ENCODE assay signal across 13 cellular contexts in the genomic region with DNA sequence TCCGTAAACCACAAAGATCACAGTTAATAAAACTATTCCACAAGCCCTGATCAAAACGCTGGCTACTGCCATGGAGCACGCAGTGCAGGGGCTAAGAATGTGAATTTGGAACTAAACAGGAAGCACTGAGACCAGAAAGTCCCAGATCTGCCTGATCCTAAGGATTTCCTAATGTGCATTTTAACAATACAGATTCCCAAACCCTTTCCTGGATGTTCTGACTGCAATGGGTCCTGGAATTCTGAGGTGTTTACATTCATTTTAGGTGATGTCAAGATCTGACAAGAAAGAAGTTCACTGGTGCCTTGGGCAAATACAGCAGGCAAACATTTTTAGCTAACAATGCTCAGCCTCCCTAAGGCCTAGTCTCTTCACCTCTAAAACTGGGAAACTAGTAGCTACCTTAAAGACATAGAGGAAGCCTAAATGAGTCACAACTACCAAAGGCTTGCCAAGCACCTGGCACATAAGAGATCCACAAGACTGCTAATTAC. TPM values are rescaled to one million over a fixed set of nuclear protein-coding genes. Genes with fewer than 3 reads are reported as not detected.
DNase-seq lines count a peak whose midpoint lies in the region; ATAC-seq, FAIRE-seq and TF ChIP-seq lines count a peak whose summit lies in the region.
"Had no signal": no experiment of that assay in that cellular context is flagged by ENCODE, and none has a peak within 500 bp of the region (broad histone marks: within the 10 kb centered on the region; RNA-seq: fewer than 3 reads in every experiment).

No MANE protein-coding gene starts in this region.

- H3K27ac ChIP-seq in esophagus squamous epithelium: peak overlapping the region; percentile 27 to 85 (median 80)
- peak overlapping the region; percentile 65 to 80 for H3K27ac ChIP-seq in prostate gland
- no peak overlapping the region for H3K27ac ChIP-seq in H9 (ENCODE audit: insufficient read length, low read depth, low read length)

- H3K9me3 ChIP-seq in esophagus squamous epithelium: no peaks in the 10 kb centered on the region
- no peaks in the 10 kb centered on the region for H3K9me3 ChIP-seq in prostate gland
- no peaks in the 10 kb centered on the region for H3K9me3 ChIP-seq in H9 (ENCODE audit: control insufficient read depth, low read depth, low read length)

- H3K4ac ChIP-seq in H9 (ENCODE audit: low read depth, low read length): no peak overlapping the region

- H3K14ac ChIP-seq in H9 (ENCODE audit: insufficient read depth, low read length): no peak overlapping the region

- no peak overlapping the region for H3K56ac ChIP-seq in H9 (ENCODE audit: insufficient read length, low read depth, low read length)

- peak; percentile 58 for DNase-seq in BJ (ENCODE audit: low read depth)
- DNase-seq in T-cell: no peak
- no peak for DNase-seq in esophagus squamous epithelium (lab: John Stamatoyannopoulos, UW)
- no peak for DNase-seq in prostate gland (ENCODE audit: low spot score)
- DNase-seq in GF-D8 (lab: John Stamatoyannopoulos, UW): no peak
- no peak for DNase-seq in H9
- no peak for DNase-seq in GM19239 (ENCODE audit: insufficient read length, low spot score)
- DNase-seq in NOMO-1 (lab: John Stamatoyannopoulos, UW; ENCODE audit: unreplicated experiment in 2 of 2): no peak
- DNase-seq: CD4-positive, alpha-beta memory T cell; Karpas-422; NCI-H446; nucleus accumbens had no signal

- no peak overlapping the region for H2BK120ac ChIP-seq in H9 (ENCODE audit: low read depth, low read length, poor library complexity, severe bottlenecking)

- no peaks in the 10 kb centered on the region for H4K20me1 ChIP-seq in H9 (ENCODE audit: control insufficient read depth, insufficient read depth, insufficient read length)

- H3K4me1 ChIP-seq in esophagus squamous epithelium: peaks cover 18 to 93% (median 37%) of the 10 kb centered on the region in 3 donors
- H3K4me1 ChIP-seq in prostate gland (replicated peaks): peaks cover 13% of the 10 kb centered on the region
- peaks cover 3% of the 10 kb centered on the region; the same call in 1 of the 2 replicates for H3K4me1 ChIP-seq in H9 (ENCODE audit: insufficient read depth, low read length)

- no peak overlapping the region for H4K8ac ChIP-seq in H9 (replicated peaks; ENCODE audit: insufficient read length, low read depth, low read length)

- H3K4me1 Mint-ChIP-seq in T-cell: peaks cover 77 to 80% (median 79%) of the 10 kb centered on the region in 3 donors
- H3K4me1 Mint-ChIP-seq in H9: peaks cover 21% of the 10 kb centered on the region in 2 experiments

- no peaks in the 10 kb centered on the region for H3K79me1 ChIP-seq in H9 (ENCODE audit: insufficient read depth, low read depth, low read length, poor library complexity, severe bottlenecking)

- H3K27me3 ChIP-seq in BJ (ENCODE audit: control insufficient read depth, insufficient read depth, low read length) (no peaks in the 10 kb centered on the region), esophagus squamous epithelium (no peaks in the 10 kb centered on the region), prostate gland (replicated peaks; ENCODE audit: insufficient read depth) (no peaks in the 10 kb centered on the region), H9 (ENCODE audit: insufficient read depth, low read length) (no peaks in the 10 kb centered on the region)

- no peak for FAIRE-seq in GM19239 (lab: Jason Lieb, UNC)
- FAIRE-seq: colon had no signal

- H3K79me2 ChIP-seq in H9 (ENCODE audit: insufficient read depth, low read length): no peaks in the 10 kb centered on the region

- POLR2A ChIA-PET in BJ (lab: Charles Lee) (interaction anchor here (0.5 kb wide), 1 partner anchor 24 kb away, joined by 6 read pairs; no protein-coding TSS in a partner anchor), T-cell (lab: Charles Lee) (no interaction called here)

- peak in 3 of 4 experiments; percentile 55 to 69 (median 55) for ATAC-seq in T-cell (replicated peaks in 1 of 4)

- H3K27ac Mint-ChIP-seq in T-cell (peak overlapping the region in 1 of 2 donors; percentile 35), H9 (no peak overlapping the region; a peak in 1 of 7 replicates)

- intact Hi-C loops in esophagus squamous epithelium (cut with DNase I) (no loop called here), prostate gland (cut with DNase I) (no loop called here)

- no peak overlapping the region for H2AK5ac ChIP-seq in H9 (ENCODE audit: insufficient read length, low read length)

- no peak overlapping the region for H3K18ac ChIP-seq in H9 (ENCODE audit: insufficient read length, low read depth, low read length)

- no peak overlapping the region for H2BK20ac ChIP-seq in H9 (ENCODE audit: low read depth, low read length, poor library complexity, severe bottlenecking)

- no peak overlapping the region for H3K4me3 ChIP-seq in BJ (ENCODE audit: low read depth, low read length)
- H3K4me3 ChIP-seq in esophagus squamous epithelium: no peak overlapping the region
- H3K4me3 ChIP-seq in prostate gland: no peak overlapping the region

- no peak overlapping the region for H3T11ph ChIP-seq in H9 (ENCODE audit: low read length)

- H3K9me3 Mint-ChIP-seq in T-cell: peaks cover 0 to 1% (median 0%) of the 10 kb centered on the region in 3 donors
- H3K9me3 Mint-ChIP-seq in H9: no peaks in the 10 kb centered on the region
- H3K9me3 Mint-ChIP-seq: CD4-positive, alpha-beta memory T cell had no signal

- TF ChIP-seq POLR2A in esophagus squamous epithelium (IDR thresholded peaks at IDR 0.05) (no peak), prostate gland (IDR thresholded peaks at IDR 0.05) (no peak)

- WGBS in esophagus squamous epithelium, 2 donors: 36 to 39% methylated on average over 3 of the region's 3 CpGs
- 28% methylated on average over 3 of the region's 3 CpGs for WGBS in prostate gland
- WGBS in H9 (ENCODE audit: extremely low coverage, insufficient read length, low lambda C conversion rate): no CpG with 5 or more reads among the region's 3 CpGs

- no peak overlapping the region for H3K4me2 ChIP-seq in H9 (ENCODE audit: insufficient read depth, insufficient read length, low read length)

- no peak overlapping the region for H2AFZ ChIP-seq in H9 (ENCODE audit: low read length)

- no peak overlapping the region for H4K5ac ChIP-seq in H9 (ENCODE audit: insufficient read length, low read depth, low read length)

- H3K36me3 Mint-ChIP-seq in T-cell: peaks cover 61% of the 10 kb centered on the region
- peaks cover 0 to 2% (median 0%) of the 10 kb centered on the region in 3 experiments; a peak in 3 of 7 replicates for H3K36me3 Mint-ChIP-seq in H9 (ENCODE audit: insufficient read depth in 1 of 3, low read depth in 3 of 3)

- no peak overlapping the region for H2BK12ac ChIP-seq in H9 (ENCODE audit: insufficient read length, low read depth, low read length)

- CTCF ChIA-PET in BJ (lab: Yijun Ruan, JAX): interaction anchor here (0.7 kb wide), 1 partner anchor 51 kb away, joined by 3 read pairs; no protein-coding TSS in a partner anchor
- CTCF ChIA-PET in T-cell (lab: Charles Lee): no interaction called here

- H3K4me3 Mint-ChIP-seq in T-cell: no peak overlapping the region
- no peak overlapping the region for H3K4me3 Mint-ChIP-seq in H9
- H3K4me3 Mint-ChIP-seq: CD4-positive, alpha-beta memory T cell had no signal

- H2BK5ac ChIP-seq in H9 (ENCODE audit: insufficient read length, low read length): no peak overlapping the region

- no peaks in the 10 kb centered on the region for H3K23me2 ChIP-seq in H9 (ENCODE audit: insufficient read length, low read depth, low read length, poor library complexity, severe bottlenecking)

- no peak overlapping the region for H4K91ac ChIP-seq in H9 (ENCODE audit: insufficient read length, low read depth, low read length)

- no peak for TF ChIP-seq CTCF in BJ (IDR thresholded peaks at IDR 0.05; ENCODE audit: insufficient read depth, low read depth, low read length)
- no peak for TF ChIP-seq CTCF in esophagus squamous epithelium (IDR thresholded peaks at IDR 0.05)
- no peak for TF ChIP-seq CTCF in prostate gland (IDR thresholded peaks at IDR 0.05)
- TF ChIP-seq CTCF in H9 (conservative IDR thresholded peaks at IDR 0.05): no peak

- H3K36me3 ChIP-seq in BJ (ENCODE audit: control insufficient read depth, insufficient read depth, low read length) (no peaks in the 10 kb centered on the region), esophagus squamous epithelium (peaks cover 0 to 26% (median 0%) of the 10 kb centered on the region in 3 donors), prostate gland (peaks cover 0 to 5% of the 10 kb centered on the region in 2 donors)

- H3K27me3 Mint-ChIP-seq in T-cell (no peaks in the 10 kb centered on the region), H9 (ENCODE audit: low read depth) (no peaks in the 10 kb centered on the region)
- H3K27me3 Mint-ChIP-seq: CD4-positive, alpha-beta memory T cell had no signal

- H3K9ac ChIP-seq in H9 (ENCODE audit: extremely low read depth, insufficient read length, low read length): no peak overlapping the region

- H3K23ac ChIP-seq in H9 (ENCODE audit: insufficient read length, low read depth, low read length): no peak overlapping the region

- no peak overlapping the region for H2BK15ac ChIP-seq in H9 (ENCODE audit: low read depth, low read length)

RNA-seq across cellular contexts. Expression of a gene that starts 10.3 kb away (rescaled TPM):
- 31.7 and 34.3 TPM in 2 replicates for polyA plus RNA-seq in BJ (2011; rRNA removed)
- polyA minus RNA-seq in BJ (2011; rRNA and poly(A)+ RNA removed): 27.5 and 61.5 TPM in 2 replicates
- 10 to 100 TPM; 53.5 to 83.2 (median 73.9) TPM for total RNA-seq in T-cell
- 10 to 100 TPM; 22.4 to 92.4 (median 29.5) TPM for total RNA-seq in esophagus squamous epithelium
- total RNA-seq in prostate gland: 10 to 100 TPM; 55.4 to 71.7 TPM
- total RNA-seq in H9 (2021): 19.3 and 25.3 TPM in 2 replicates

RNA-seq across cellular contexts. Expression of a gene that starts 55.0 kb away (rescaled TPM):
- polyA plus RNA-seq in BJ (2011; rRNA removed): 2.0 and 3.7 TPM in 2 replicates
- polyA minus RNA-seq in BJ (2011; rRNA and poly(A)+ RNA removed): 1.7 and 3.1 TPM in 2 replicates
- total RNA-seq in T-cell (10 to 100 TPM; 13.4 to 25.6 (median 23.5) TPM), esophagus squamous epithelium (1 to 10 TPM in 3 of 4 donors, under 1 TPM in 1; 0.56 to 4.4 (median 2.5) TPM), prostate gland (10 to 100 TPM in 1 of 2 donors, 1 to 10 TPM in 1; 5.6 to 15.3 TPM), H9 (2021) (15.2 and 15.5 TPM in 2 replicates)

RNA-seq across cellular contexts. Expression of a gene that starts 55.5 kb away (rescaled TPM):
- 17.3 and 25.4 TPM in 2 replicates for polyA plus RNA-seq in BJ (2011; rRNA removed)
- polyA minus RNA-seq in BJ (2011; rRNA and poly(A)+ RNA removed): 12.8 and 26.1 TPM in 2 replicates
- total RNA-seq in T-cell (100 to 1,000 TPM; 186 to 281 (median 221) TPM), esophagus squamous epithelium (10 to 100 TPM; 84.9 to 97.9 (median 89.8) TPM), prostate gland (10 to 100 TPM; 30.7 to 89.2 TPM), H9 (2021) (28.3 and 28.6 TPM in 2 replicates)
